ENCODE assay signal across 16 cellular contexts in the genomic region with DNA sequence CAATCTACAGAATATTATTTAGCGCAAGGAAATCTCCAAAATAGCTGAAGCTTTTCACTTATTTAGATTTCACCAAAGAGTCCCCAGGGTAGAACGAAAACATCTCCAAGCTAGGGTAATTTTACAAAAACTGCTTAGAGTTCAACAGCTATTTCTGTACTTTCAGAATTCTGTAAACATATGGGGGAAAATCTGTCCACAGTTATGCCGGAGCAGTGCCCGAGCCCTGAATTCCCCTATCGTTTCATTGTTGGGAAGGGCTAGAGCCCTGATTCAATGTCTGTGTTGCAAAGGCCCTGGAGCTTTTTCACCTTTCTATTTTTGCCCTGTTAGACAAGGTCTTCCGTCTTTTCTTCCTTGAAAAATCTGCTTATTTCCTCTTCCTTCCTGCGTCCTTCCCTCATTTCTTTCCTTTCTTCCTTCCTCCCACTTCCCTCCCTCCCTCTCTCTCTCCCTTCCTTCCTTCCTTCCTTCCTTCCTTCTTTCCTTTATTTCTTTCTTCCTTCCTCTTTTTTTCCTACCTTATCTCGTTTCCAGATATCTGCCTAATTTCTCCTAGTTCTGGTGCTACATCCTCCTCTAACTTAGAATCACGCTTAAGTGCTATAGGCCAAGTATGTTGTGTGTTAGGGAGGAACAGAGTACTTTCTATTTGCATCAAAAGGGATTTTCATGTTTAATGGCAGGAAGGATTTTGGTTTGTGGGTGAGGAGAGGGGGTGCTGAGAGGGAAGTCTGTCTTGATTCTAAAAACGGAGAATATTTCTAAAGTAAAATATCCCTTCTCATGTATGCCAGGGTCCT.
"Had no signal": no experiment of that assay in that cellular context is flagged by ENCODE, and none has a peak within 500 bp of the region (broad histone marks: within the 10 kb centered on the region; RNA-seq: fewer than 3 reads in every experiment).

No MANE protein-coding gene starts in this region.

- H3K9me3 Mint-ChIP-seq: activated naive CD8-positive, alpha-beta T cell treated with anti-CD3 and anti-CD28 coated beads for 36 hours; activated T-cell treated with anti-CD3 and anti-CD28 coated beads, Interleukin-2, amount 50 U/mL, for 4 hours; dendritic cell treated with granulocyte-macrophage colony-stimulating factor and Interleukin-4, amounts not matched to agents 40 ng/mL and 50 ng/mL, for 4 days had no signal

- H3K27ac Mint-ChIP-seq: activated CD8-positive, alpha-beta memory T cell treated with anti-CD3 and anti-CD28 coated beads, Interleukin-2, amount 10 ng/mL, durations not matched to agents 7 days and 5 days; activated naive CD8-positive, alpha-beta T cell treated with anti-CD3 and anti-CD28 coated beads for 36 hours; dendritic cell treated with granulocyte-macrophage colony-stimulating factor and Interleukin-4, amounts not matched to agents 40 ng/mL and 50 ng/mL, for 4 days; effector memory CD8-positive, alpha-beta T cell had no signal

- H3K4me3 Mint-ChIP-seq: activated CD8-positive, alpha-beta memory T cell treated with anti-CD3 and anti-CD28 coated beads, Interleukin-2, amount 10 ng/mL, durations not matched to agents 7 days and 5 days; activated naive CD8-positive, alpha-beta T cell treated with anti-CD3 and anti-CD28 coated beads for 36 hours; activated T-cell treated with anti-CD3 and anti-CD28 coated beads, Interleukin-2, amount 50 U/mL, for 4 hours; dendritic cell treated with granulocyte-macrophage colony-stimulating factor and Interleukin-4, amounts not matched to agents 40 ng/mL and 50 ng/mL, for 4 days; effector memory CD8-positive, alpha-beta T cell; neural crest cell had no signal

- H3K27me3 ChIP-seq: brain microvascular endothelial cell, pancreas, tibial artery, vagina had no signal

- H3K4me1 Mint-ChIP-seq: activated CD8-positive, alpha-beta memory T cell treated with anti-CD3 and anti-CD28 coated beads, Interleukin-2, amount 10 ng/mL, durations not matched to agents 7 days and 5 days; activated naive CD8-positive, alpha-beta T cell treated with anti-CD3 and anti-CD28 coated beads for 36 hours; neural crest cell had no signal

- H3K4me3 ChIP-seq: pancreas, skin epidermis, tibial artery, vagina had no signal

- H3K9me3 ChIP-seq: pancreas, tibial artery, vagina had no signal

- H3K27ac ChIP-seq: brain microvascular endothelial cell, pancreas, skin epidermis, tibial artery, vagina had no signal

- ATAC-seq: activated CD8-positive, alpha-beta memory T cell treated with anti-CD3 and anti-CD28 coated beads, Interleukin-2, amount 10 ng/mL, durations not matched to agents 7 days and 5 days; activated T-cell treated with anti-CD3 and anti-CD28 coated beads, Interleukin-2, amount 50 U/mL, for 4 hours; effector memory CD8-positive, alpha-beta T cell; pancreas had no signal

- H3K36me3 ChIP-seq: brain microvascular endothelial cell, pancreas, tibial artery, vagina had no signal

- DNase-seq: activated CD4-positive, CD25-positive, alpha-beta regulatory T cell; activated CD8-positive, alpha-beta memory T cell treated with anti-CD3 and anti-CD28 coated beads, Interleukin-2, amount 10 ng/mL, durations not matched to agents 7 days and 5 days; activated gamma-delta T cell treated with Interleukin-2 at 50 U/mL for 16 hours; activated naive CD8-positive, alpha-beta T cell treated with anti-CD3 and anti-CD28 coated beads for 36 hours; activated T-cell treated with anti-CD3 and anti-CD28 coated beads, Interleukin-2, amount 50 U/mL, for 4 hours; brain microvascular endothelial cell; effector memory CD8-positive, alpha-beta T cell; hippocampal formation; kidney glomerular epithelial cell; pancreas; tibial artery had no signal

- H3K4me1 ChIP-seq: pancreas, vagina had no signal

- FAIRE-seq: TTC549 had no signal

- H3K27me3 Mint-ChIP-seq: activated CD8-positive, alpha-beta memory T cell treated with anti-CD3 and anti-CD28 coated beads, Interleukin-2, amount 10 ng/mL, durations not matched to agents 7 days and 5 days; effector memory CD8-positive, alpha-beta T cell had no signal

- H3K36me3 Mint-ChIP-seq: activated CD8-positive, alpha-beta memory T cell treated with anti-CD3 and anti-CD28 coated beads, Interleukin-2, amount 10 ng/mL, durations not matched to agents 7 days and 5 days; activated naive CD8-positive, alpha-beta T cell treated with anti-CD3 and anti-CD28 coated beads for 36 hours had no signal
